ENCODE assay signal across 28 cellular contexts in genomic region chr3:157327018-157327417, GRCh38.
"Had no signal": no experiment of that assay in that cellular context is flagged by ENCODE, and none has a peak within 500 bp of the region (broad histone marks: within the 10 kb centered on the region; RNA-seq: fewer than 3 reads in every experiment).

No MANE protein-coding gene starts in this region.

- H3K36me3 Mint-ChIP-seq: immature natural killer cell had no signal

- H3K4me1 ChIP-seq: suprapubic skin had no signal

- H3K9me3 Mint-ChIP-seq: central memory CD8-positive, alpha-beta T cell; T-helper 2 cell treated with Interferon-gamma antibody and Interleukin-4, amounts not matched to agents 5 μg/mL and 100 μg/mL, for 36 hours had no signal

- H3K27ac ChIP-seq: heart left ventricle, suprapubic skin, tibial nerve had no signal

- H3K27me3 Mint-ChIP-seq: naive thymus-derived CD8-positive, alpha-beta T cell had no signal

- H3K36me3 ChIP-seq: heart left ventricle, suprapubic skin, tibial nerve had no signal

- ATAC-seq: activated CD4-positive, CD25-positive, alpha-beta regulatory T cell treated with anti-CD3 and anti-CD28 coated beads, Interleukin-2, amount 50 U/mL, for 24 hours; heart left ventricle; left colon; naive thymus-derived CD8-positive, alpha-beta T cell; right cardiac atrium had no signal

- H3K4me3 ChIP-seq: heart left ventricle, suprapubic skin, tibial nerve had no signal

- H3K9me3 ChIP-seq: suprapubic skin had no signal

- H3K4me1 Mint-ChIP-seq: central memory CD8-positive, alpha-beta T cell; immature natural killer cell had no signal

- DNase-seq: activated CD4-positive, alpha-beta T cell treated with anti-CD3 and anti-CD28 coated beads for 48 hours; activated CD4-positive, alpha-beta T cell treated with anti-CD3 and anti-CD28 coated beads, Interleukin-2, amount 50 U/mL, for 48 hours; activated CD8-positive, alpha-beta memory T cell treated with anti-CD3 and anti-CD28 coated beads for 24 hours; activated gamma-delta T cell; activated naive CD4-positive, alpha-beta T cell treated with anti-CD3 and anti-CD28 coated beads, Interleukin-2, amount 50 U/mL, for 16 hours; amniotic stem cell; dermis blood vessel endothelial cell; effector CD4-positive, alpha-beta T cell; erythroblast; heart left ventricle; hypothalamus; immature natural killer cell; kidney; left colon; naive thymus-derived CD8-positive, alpha-beta T cell; occipital lobe; posterior cingulate gyrus; right cardiac atrium; stimulated activated CD4-positive, alpha-beta T cell treated with anti-CD3 and anti-CD28 coated beads, Interleukin-15, amount 100 ng/mL, for 24 hours; stimulated activated CD4-positive, alpha-beta T cell treated with anti-CD3 and anti-CD28 coated beads, Interleukin-2, amount 100 ng/mL, for 24 hours; stimulated activated naive CD4-positive, alpha-beta T cell; T-helper 1 cell had no signal

- H3K27me3 ChIP-seq: heart left ventricle, suprapubic skin, tibial nerve had no signal

- H3K4me3 Mint-ChIP-seq: central memory CD8-positive, alpha-beta T cell; immature natural killer cell; naive thymus-derived CD8-positive, alpha-beta T cell; neural crest cell; T-helper 2 cell treated with Interferon-gamma antibody and Interleukin-4, amounts not matched to agents 5 μg/mL and 100 μg/mL, for 36 hours had no signal

- H3K27ac Mint-ChIP-seq: immature natural killer cell; naive thymus-derived CD8-positive, alpha-beta T cell; T-helper 2 cell treated with Interferon-gamma antibody and Interleukin-4, amounts not matched to agents 5 μg/mL and 100 μg/mL, for 36 hours had no signal
